Comparison of ENCODE assay signal across 8 cellular contexts in the genomic region with DNA sequence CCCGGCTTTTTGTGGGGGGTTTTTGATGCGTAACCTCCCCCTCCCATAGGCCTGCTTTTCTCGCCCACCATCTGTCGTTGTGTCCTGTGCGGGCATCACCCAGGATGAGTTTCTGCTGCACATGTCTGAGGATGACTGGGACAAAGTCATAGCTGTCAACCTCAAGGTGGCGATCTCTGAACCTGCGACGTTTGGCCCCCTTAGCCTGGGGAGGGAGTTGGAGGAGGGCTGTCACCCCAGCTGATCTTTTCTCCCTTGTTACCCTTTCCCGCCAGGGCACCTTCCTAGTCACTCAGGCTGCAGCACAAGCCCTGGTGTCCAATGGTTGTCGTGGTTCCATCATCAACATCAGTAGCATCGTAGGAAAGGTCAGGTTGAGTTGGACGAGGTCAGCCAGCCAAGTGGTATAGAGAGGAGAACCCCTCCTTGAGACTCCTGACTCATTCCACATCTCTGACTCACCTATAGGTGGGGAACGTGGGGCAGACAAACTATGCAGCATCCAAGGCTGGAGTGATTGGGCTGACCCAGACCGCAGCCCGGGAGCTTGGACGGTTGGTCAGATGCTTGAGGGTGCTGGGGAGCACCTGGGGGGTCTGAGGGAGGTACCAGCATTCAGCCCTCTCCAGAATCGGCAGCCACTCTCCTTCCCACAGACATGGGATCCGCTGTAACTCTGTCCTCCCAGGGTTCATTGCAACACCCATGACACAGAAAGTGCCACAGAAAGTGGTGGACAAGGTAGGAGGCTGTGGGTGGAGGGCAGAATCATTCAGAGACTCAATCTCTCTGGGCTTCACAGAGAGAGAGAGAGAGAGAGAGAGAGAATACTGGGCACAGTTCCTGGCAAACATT. TPM values are rescaled to one million over a fixed set of nuclear protein-coding genes. Genes with fewer than 3 reads are reported as not detected.
DNase-seq lines count a peak whose midpoint lies in the region; ATAC-seq, FAIRE-seq and TF ChIP-seq lines count a peak whose summit lies in the region.

No MANE protein-coding gene starts in this region.

- DNase-seq in NCI-H524 (lab: John Stamatoyannopoulos, UW) (peak; percentile 33 to 64), urothelium cell line (ENCODE audit: low spot score) (peak; percentile 82), putamen (ENCODE audit: low spot score) (no peak)
- DNase-seq in central memory CD4-positive, alpha-beta T cell = no peak

- H3K9me3 ChIP-seq in mesodermal cell (ENCODE audit: control insufficient read depth, low read length) = no peaks in the 10 kb centered on the region

- peaks cover 9% of the 10 kb centered on the region for H3K27me3 Mint-ChIP-seq in brain

- H3K4me1 Mint-ChIP-seq in brain = peaks cover 83% of the 10 kb centered on the region

- TF ChIP-seq CTCF in GM12875 (IDR thresholded peaks at IDR 0.05; ENCODE audit: borderline replicate concordance, insufficient read depth, low read depth, low read length) (peak; percentile 32; the same call in 1 of the 2 replicates), brain (conservative IDR thresholded peaks at IDR 0.05) (peak in 1 of 2 experiments; percentile 18)

- peaks cover 36% of the 10 kb centered on the region for H3K36me3 Mint-ChIP-seq in brain

- peak overlapping the region; percentile 89 to 100 (median 99) for H3K4me3 Mint-ChIP-seq in brain

- no peak for ATAC-seq in HG02678 (IDR thresholded peaks at IDR 0.05; ENCODE audit: unreplicated experiment)

- H3K4me1 ChIP-seq in mesodermal cell (ENCODE audit: control insufficient read depth, insufficient read depth, low read length, poor library complexity, severe bottlenecking) = peaks cover 30% of the 10 kb centered on the region

- FAIRE-seq in urothelium cell line (lab: Jason Lieb, UNC) = peak; percentile 37

- WGBS in mesodermal cell (ENCODE audit: insufficient coverage in 2 of 2), 2 experiments = 0 to 5% methylated on average over 4 of the region's 18 CpGs

- H3K36me3 ChIP-seq in mesodermal cell (ENCODE audit: control insufficient read depth, insufficient read depth, low read length) = peaks cover 41% of the 10 kb centered on the region

- H3K27ac ChIP-seq in mesodermal cell (ENCODE audit: low read depth, low read length, severe bottlenecking) = peak overlapping the region; percentile 18

- no peaks in the 10 kb centered on the region for H3K9me3 Mint-ChIP-seq in brain

- H3K4me3 ChIP-seq in GM12875 (ENCODE audit: low read depth, low read length) (peak overlapping the region; percentile 69), mesodermal cell (ENCODE audit: extremely low read depth, insufficient read depth, low read length, poor library complexity, severe bottlenecking) (peak overlapping the region; percentile 58)

- H3K27ac Mint-ChIP-seq in brain = peak overlapping the region; percentile 88 to 99 (median 95)

RNA-seq across cellular contexts. Expression of gene HSD17B8, which starts 0.9 kb away (rescaled TPM):
- 23.3 TPM for polyA plus RNA-seq in brain (ENCODE audit: insufficient read depth, low read depth, low replicate concordance)
- polyA plus RNA-seq in mesodermal cell (2013, experiment 1 of 2) = 4.5 TPM
- 3.3 TPM for polyA plus RNA-seq in mesodermal cell (2013, experiment 2 of 2)

RNA-seq across cellular contexts. Expression of gene RING1, which starts 2.9 kb away (rescaled TPM):
- 78.8 TPM for polyA plus RNA-seq in brain (ENCODE audit: insufficient read depth, low read depth, low replicate concordance)
- 30.4 TPM for polyA plus RNA-seq in mesodermal cell (2013, experiment 1 of 2)
- 27.6 TPM for polyA plus RNA-seq in mesodermal cell (2013, experiment 2 of 2)

RNA-seq across cellular contexts. Expression of gene SLC39A7, which starts 4.7 kb away (rescaled TPM):
- 114 TPM for polyA plus RNA-seq in brain (ENCODE audit: insufficient read depth, low read depth, low replicate concordance)
- polyA plus RNA-seq in mesodermal cell (2013, experiment 1 of 2) = 136 TPM
- polyA plus RNA-seq in mesodermal cell (2013, experiment 2 of 2) = 121 TPM

RNA-seq across cellular contexts. Expression of gene RXRB, which starts 4.9 kb away (rescaled TPM):
- 63.3 TPM for polyA plus RNA-seq in brain (ENCODE audit: insufficient read depth, low read depth, low replicate concordance)
- 39.3 TPM for polyA plus RNA-seq in mesodermal cell (2013, experiment 1 of 2)
- 31.0 TPM for polyA plus RNA-seq in mesodermal cell (2013, experiment 2 of 2)

RNA-seq across cellular contexts. Expression of gene COL11A2, which starts 13.1 kb away (rescaled TPM):
- polyA plus RNA-seq in brain (ENCODE audit: insufficient read depth, low read depth, low replicate concordance) = 1.2 TPM
- 20.3 TPM for polyA plus RNA-seq in mesodermal cell (2013, experiment 1 of 2)
- 16.4 TPM for polyA plus RNA-seq in mesodermal cell (2013, experiment 2 of 2)

Comparison
In these comparisons a context has a peak if more than half of its experiments do, and no peak if none do; other contexts are left out.
1. DNase-seq: peak in NCI-H524 (2 of 2) and urothelium cell line (single experiment); none in putamen (single experiment) and central memory CD4-positive, alpha-beta T cell (single experiment).